Comparison of ENCODE assay signal across 1 cellular context in the genomic region with DNA sequence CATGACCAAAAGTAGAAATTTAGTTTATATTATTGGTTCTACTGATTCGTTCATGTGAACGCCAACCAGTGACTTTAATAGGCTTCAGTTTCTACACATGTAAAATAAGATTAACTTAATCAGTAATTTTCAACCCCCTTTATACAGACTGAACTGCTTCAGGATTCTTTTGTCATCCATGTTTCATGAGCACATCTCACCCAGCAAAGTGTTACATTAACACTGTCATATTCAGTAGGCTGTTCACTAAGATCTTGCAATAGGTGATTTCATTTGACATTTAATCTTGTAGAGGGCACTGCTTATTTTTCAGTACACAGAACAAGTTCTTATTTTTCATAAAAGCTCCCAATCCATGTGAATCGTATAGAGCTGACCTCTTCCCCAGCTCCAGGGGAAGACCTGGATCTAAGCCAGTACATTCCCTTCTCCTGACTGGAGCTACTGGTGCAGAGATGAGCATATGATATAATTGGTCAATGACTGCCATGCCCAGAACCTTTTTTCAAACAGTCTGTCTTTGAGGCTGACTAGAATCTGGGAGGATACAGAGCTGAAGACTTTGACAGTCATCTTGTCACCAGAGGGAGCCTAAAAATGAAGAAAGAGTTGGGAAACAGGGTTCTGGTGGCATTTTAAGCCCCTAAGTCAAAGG.
TF ChIP-seq lines count a peak whose summit lies in the region.

No MANE protein-coding gene starts in this region.

TF ChIP-seq in GM23338, 12 proteins besides CTCF, POLR2A, EP300 and RAD21 (continued from another document):
- TF ChIP-seq ZNF462 (CRISPR knock-in tag; IDR thresholded peaks at IDR 0.05) (no peak), NANOG (IDR thresholded peaks at IDR 0.05; ENCODE audit: borderline replicate concordance) (no peak), POLR2AphosphoS5 (IDR thresholded peaks at IDR 0.05; ENCODE audit: low read depth) (no peak), ZNF114 (CRISPR knock-in tag; IDR thresholded peaks at IDR 0.05) (no peak), EZH2 (IDR thresholded peaks at IDR 0.05; ENCODE audit: low read depth, unreplicated experiment) (no peak), STAT1 (IDR thresholded peaks at IDR 0.05; ENCODE audit: unreplicated experiment) (no peak), EZH2phosphoT487 (IDR thresholded peaks at IDR 0.05; ENCODE audit: unreplicated experiment) (no peak)
- TF ChIP-seq, protein P1, sequence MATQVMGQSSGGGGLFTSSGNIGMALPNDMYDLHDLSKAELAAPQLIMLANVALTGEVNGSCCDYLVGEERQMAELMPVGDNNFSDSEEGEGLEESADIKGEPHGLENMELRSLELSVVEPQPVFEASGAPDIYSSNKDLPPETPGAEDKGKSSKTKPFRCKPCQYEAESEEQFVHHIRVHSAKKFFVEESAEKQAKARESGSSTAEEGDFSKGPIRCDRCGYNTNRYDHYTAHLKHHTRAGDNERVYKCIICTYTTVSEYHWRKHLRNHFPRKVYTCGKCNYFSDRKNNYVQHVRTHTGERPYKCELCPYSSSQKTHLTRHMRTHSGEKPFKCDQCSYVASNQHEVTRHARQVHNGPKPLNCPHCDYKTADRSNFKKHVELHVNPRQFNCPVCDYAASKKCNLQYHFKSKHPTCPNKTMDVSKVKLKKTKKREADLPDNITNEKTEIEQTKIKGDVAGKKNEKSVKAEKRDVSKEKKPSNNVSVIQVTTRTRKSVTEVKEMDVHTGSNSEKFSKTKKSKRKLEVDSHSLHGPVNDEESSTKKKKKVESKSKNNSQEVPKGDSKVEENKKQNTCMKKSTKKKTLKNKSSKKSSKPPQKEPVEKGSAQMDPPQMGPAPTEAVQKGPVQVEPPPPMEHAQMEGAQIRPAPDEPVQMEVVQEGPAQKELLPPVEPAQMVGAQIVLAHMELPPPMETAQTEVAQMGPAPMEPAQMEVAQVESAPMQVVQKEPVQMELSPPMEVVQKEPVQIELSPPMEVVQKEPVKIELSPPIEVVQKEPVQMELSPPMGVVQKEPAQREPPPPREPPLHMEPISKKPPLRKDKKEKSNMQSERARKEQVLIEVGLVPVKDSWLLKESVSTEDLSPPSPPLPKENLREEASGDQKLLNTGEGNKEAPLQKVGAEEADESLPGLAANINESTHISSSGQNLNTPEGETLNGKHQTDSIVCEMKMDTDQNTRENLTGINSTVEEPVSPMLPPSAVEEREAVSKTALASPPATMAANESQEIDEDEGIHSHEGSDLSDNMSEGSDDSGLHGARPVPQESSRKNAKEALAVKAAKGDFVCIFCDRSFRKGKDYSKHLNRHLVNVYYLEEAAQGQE (IDR thresholded peaks at IDR 0.05; ENCODE audit: unreplicated experiment) = no peak
